Comparison of ENCODE assay signal across 8 cellular contexts in genomic region chr5:138035605-138036537, GRCh38. TPM values are rescaled to one million over a fixed set of nuclear protein-coding genes. Genes with fewer than 3 reads are reported as not detected.
DNase-seq lines count a peak whose midpoint lies in the region; ATAC-seq and TF ChIP-seq lines count a peak whose summit lies in the region.

No MANE protein-coding gene starts in this region.

- WGBS in transverse colon (ENCODE audit: low coverage in 1 of 2), 2 donors: 31% methylated on average over 11 of the region's 11 CpGs; no CpG with 5 or more reads in 1 of the 2 donors

- H3K27me3 ChIP-seq in transverse colon: no peaks in the 10 kb centered on the region

- intact Hi-C loops in transverse colon (cut with DNase I; ENCODE audit: low total_unique reads): loop anchor here (5.0 kb wide), 1 partner anchor 41 kb away; no protein-coding TSS in a partner anchor

- H3K36me3 ChIP-seq in transverse colon: no peaks in the 10 kb centered on the region

- no peak for TF ChIP-seq EP300 in transverse colon (IDR thresholded peaks at IDR 0.05; ENCODE audit: low read depth)

- DNase-seq in D341Med (ENCODE audit: low spot score) (peak; percentile 59), M059J (ENCODE audit: low read depth) (peak; percentile 89), SHP77 (lab: John Stamatoyannopoulos, UW) (peak; percentile 89 to 92), fibroblast of villous mesenchyme (ENCODE audit: low read depth) (peak; percentile 91), nucleus accumbens (lab: John Stamatoyannopoulos, UW) (peak in 51 of 56 donors; percentile 6 to 80 (median 55)), transverse colon (peak; percentile 66)
- peak; percentile 30 for DNase-seq in activated T-helper 9 cell treated with anti-CD3 and anti-CD28 coated beads, Interleukin-2, amount 50 U/mL, for 16 hours (ENCODE audit: low read depth)

- in situ Hi-C loops in transverse colon (cut with MboI; ENCODE audit: low pct_ligation_motif_present in 1 of 4, low pct_unique_long_range_greater_than_20kb in 1 of 4, low sequenced_read_pairs in 3 of 4): no loop called here

- peaks cover 0 to 18% (median 13%) of the 10 kb centered on the region in 4 donors for H3K4me1 ChIP-seq in transverse colon

- H3K4me3 ChIP-seq in fibroblast of villous mesenchyme (ENCODE audit: low read depth, low read length): no peak overlapping the region
- H3K4me3 ChIP-seq in transverse colon: no peak overlapping the region

- peak; percentile 30 for ATAC-seq in GM21576 (IDR thresholded peaks at IDR 0.05; ENCODE audit: unreplicated experiment)

- H3K9me3 ChIP-seq in transverse colon: no peaks in the 10 kb centered on the region

- TF ChIP-seq CTCF in fibroblast of villous mesenchyme (IDR thresholded peaks at IDR 0.05; ENCODE audit: insufficient read depth, low read depth, low read length) (peak; percentile 90), transverse colon (IDR thresholded peaks at IDR 0.05) (peak; percentile 74 to 90 (median 81))

- peak overlapping the region in 1 of 4 donors; percentile 43 for H3K27ac ChIP-seq in transverse colon

- no peak for TF ChIP-seq POLR2A in transverse colon (IDR thresholded peaks at IDR 0.05)

RNA-seq across cellular contexts. Expression of gene FAM13B, which starts 3.0 kb away (rescaled TPM):
- total RNA-seq in M059J (2014; rRNA removed; shearing (Covaris generic)): 9.0 and 13.0 TPM in 2 replicates
- 24.5 and 43.2 TPM in 2 replicates for total RNA-seq in fibroblast of villous mesenchyme
- total RNA-seq in transverse colon: 10 to 100 TPM; 18.7 to 46.7 (median 23.0) TPM

RNA-seq across cellular contexts. Expression of gene WNT8A, which starts 48.0 kb away (rescaled TPM):
- 0.12 and 0.54 TPM in 2 replicates for total RNA-seq in M059J (2014; rRNA removed; shearing (Covaris generic))
- total RNA-seq in fibroblast of villous mesenchyme: not detected in 2 replicates
- not detected for total RNA-seq in transverse colon

Comparison
In these comparisons a context has a peak if more than half of its experiments do, and no peak if none do; other contexts are left out.
1. DNase-seq: peak in every context shown above with its lines; median percentile 91 in fibroblast of villous mesenchyme; 90 in SHP77; 89 in M059J; 66 in transverse colon; 59 in D341Med; 55 in nucleus accumbens; 30 in activated T-helper 9 cell treated with anti-CD3 and anti-CD28 coated beads, Interleukin-2, amount 50 U/mL, for 16 hours.